ENCODE assay signal across 15 cellular contexts in the genomic region with DNA sequence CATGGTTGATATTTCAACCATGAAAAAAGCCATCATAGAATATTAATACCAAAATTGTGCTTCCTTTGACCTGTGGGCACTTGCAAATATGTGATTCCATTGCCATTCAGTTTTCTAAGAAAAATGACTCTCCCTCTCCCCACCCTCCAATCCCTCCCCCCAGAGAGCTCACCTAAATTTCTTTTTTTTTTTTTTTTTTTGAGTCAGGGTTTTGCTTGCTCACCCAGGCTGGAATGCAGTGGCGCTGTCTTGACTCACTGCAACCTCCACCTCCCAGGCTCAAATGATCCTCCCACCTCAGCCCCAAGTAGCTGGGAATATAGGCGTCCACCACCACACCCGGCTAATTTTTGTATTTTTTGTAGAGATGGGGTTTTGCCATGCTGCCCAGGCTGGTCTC. TPM values are rescaled to one million over a fixed set of nuclear protein-coding genes. Genes with fewer than 3 reads are reported as not detected.
DNase-seq lines count a peak whose midpoint lies in the region; ATAC-seq and FAIRE-seq lines count a peak whose summit lies in the region.
"Had no signal": no experiment of that assay in that cellular context is flagged by ENCODE, and none has a peak within 500 bp of the region (broad histone marks: within the 10 kb centered on the region; RNA-seq: fewer than 3 reads in every experiment).

No MANE protein-coding gene starts in this region.

- H3K9ac ChIP-seq in GM23248 = no peak overlapping the region
- H3K9ac ChIP-seq: parathyroid adenoma had no signal

- H3F3A ChIP-seq in GM23248 (ENCODE audit: insufficient read depth) = peaks cover 15% of the 10 kb centered on the region; the same call in 1 of the 2 replicates

- H3K4me1 ChIP-seq in GM23248 (ENCODE audit: insufficient read depth) = peaks cover 32% of the 10 kb centered on the region
- peaks cover 27% of the 10 kb centered on the region for H3K4me1 ChIP-seq in effector memory CD4-positive, alpha-beta T cell (ENCODE audit: control insufficient read depth, insufficient read depth, low read length, poor library complexity, severe bottlenecking)
- H3K4me1 ChIP-seq: parathyroid adenoma had no signal

- H3K4me2 ChIP-seq in GM23248 (ENCODE audit: unreplicated experiment) = no peak overlapping the region

- WGBS in GM23248 (ENCODE audit: low coverage in 1 of 2, low lambda C conversion rate in 2 of 2, missing lambda C conversion rate in 2 of 2), 2 experiments = 21 to 23% methylated on average over 3 of the region's 3 CpGs

- H3K79me2 ChIP-seq in GM23248 (ENCODE audit: insufficient read depth) = peaks cover 30% of the 10 kb centered on the region
- H3K79me2 ChIP-seq: parathyroid adenoma had no signal

- H4K20me1 ChIP-seq in GM23248 (ENCODE audit: insufficient read depth) = no peaks in the 10 kb centered on the region

- H3K27me3 ChIP-seq in GM23248 (replicated peaks; ENCODE audit: insufficient read depth) = no peaks in the 10 kb centered on the region
- no peaks in the 10 kb centered on the region for H3K27me3 ChIP-seq in effector memory CD4-positive, alpha-beta T cell (replicated peaks; ENCODE audit: control insufficient read depth, insufficient read depth, low read length, poor library complexity, severe bottlenecking)
- H3K27me3 ChIP-seq: SJCRH30 had no signal

- ATAC-seq in HG02852 (IDR thresholded peaks at IDR 0.05; ENCODE audit: unreplicated experiment) = no peak
- no peak for ATAC-seq in GM21360 (IDR thresholded peaks at IDR 0.05; ENCODE audit: unreplicated experiment)
- ATAC-seq: stimulated activated naive CD8-positive, alpha-beta T cell treated with anti-CD3 and anti-CD28 coated beads, Interleukin-15, amount 100 ng/mL, for 72 hours had no signal

- in situ Hi-C loops in GM23248 (cut with MboI) = no loop called here

- no peak overlapping the region for H3K4me3 ChIP-seq in GM23248
- no peak overlapping the region for H3K4me3 ChIP-seq in effector memory CD4-positive, alpha-beta T cell (ENCODE audit: insufficient read depth, low read depth, low read length, poor library complexity, severe bottlenecking)
- H3K4me3 ChIP-seq in skeletal muscle cell (ENCODE audit: low read depth, low read length) = no peak overlapping the region
- H3K4me3 ChIP-seq: SJCRH30 had no signal

- H3K27ac ChIP-seq in GM23248 = peak overlapping the region; percentile 57
- peak overlapping the region; percentile 62 for H3K27ac ChIP-seq in effector memory CD4-positive, alpha-beta T cell (ENCODE audit: insufficient read depth, low read length, poor library complexity, severe bottlenecking)
- H3K27ac ChIP-seq: parathyroid adenoma, SJCRH30 had no signal

- no peaks in the 10 kb centered on the region for H3K9me2 ChIP-seq in GM23248 (ENCODE audit: insufficient read depth)

- no peak for FAIRE-seq in RCC 7860 (lab: Jason Lieb, UNC)

- DNase-seq in GM23248 (peak; percentile 74), RCC 7860 (ENCODE audit: low spot score) (peak; percentile 3), skeletal muscle cell (ENCODE audit: low read depth) (peak; percentile 30), HuH-7.5 (ENCODE audit: low spot score) (no peak)
- DNase-seq in effector memory CD4-positive, alpha-beta T cell = no peak
- DNase-seq: activated CD4-positive, alpha-beta T cell treated with anti-CD3 and anti-CD28 coated beads, Interleukin-2, amount 10 ng/mL, durations not matched to agents 7 days and 5 days; activated naive CD4-positive, alpha-beta T cell treated with Interleukin-2 at 50 U/mL for 16 hours; NCI-H1048; NCI-H526; SJCRH30; stimulated activated CD4-positive, alpha-beta T cell treated with anti-CD3 and anti-CD28 coated beads, Interleukin-2, amount 100 ng/mL, for 48 hours; stimulated activated naive CD8-positive, alpha-beta T cell treated with anti-CD3 and anti-CD28 coated beads, Interleukin-15, amount 100 ng/mL, for 72 hours had no signal

- no peaks in the 10 kb centered on the region for H3K36me3 ChIP-seq in GM23248 (ENCODE audit: low read depth)
- H3K36me3 ChIP-seq in effector memory CD4-positive, alpha-beta T cell (ENCODE audit: control insufficient read depth, insufficient read depth, low read length) = no peaks in the 10 kb centered on the region
- H3K36me3 ChIP-seq: SJCRH30 had no signal

- no peaks in the 10 kb centered on the region for H3K9me3 ChIP-seq in GM23248 (ENCODE audit: low read depth)
- no peaks in the 10 kb centered on the region for H3K9me3 ChIP-seq in effector memory CD4-positive, alpha-beta T cell (ENCODE audit: control insufficient read depth, low read length)
- H3K9me3 ChIP-seq: SJCRH30 had no signal

- no peak overlapping the region for H2AFZ ChIP-seq in GM23248
- H2AFZ ChIP-seq: parathyroid adenoma had no signal

RNA-seq across cellular contexts. Expression of gene SNX25, which starts 47.0 kb away (rescaled TPM):
- total RNA-seq in GM23248 (2014; rRNA removed; shearing (Covaris generic)) = 23.6 and 50.0 TPM in 2 replicates
- polyA plus RNA-seq in GM23248 (2016; fragmentation: Nextera tagmentation; extraction: Ambion mirVana) = 7.1 and 8.2 TPM in 2 replicates

RNA-seq across cellular contexts. Expression of gene CFAP97, which starts 52.6 kb away (rescaled TPM):
- 44.0 and 46.3 TPM in 2 replicates for total RNA-seq in GM23248 (2014; rRNA removed; shearing (Covaris generic))
- polyA plus RNA-seq in GM23248 (2016; fragmentation: Nextera tagmentation; extraction: Ambion mirVana) = 49.2 and 50.8 TPM in 2 replicates

Comparison
In these comparisons a context has a peak if more than half of its experiments do, and no peak if none do; other contexts are left out.
1. DNase-seq: peak in GM23248 (single experiment), RCC 7860 (single experiment) and skeletal muscle cell (single experiment); none in effector memory CD4-positive, alpha-beta T cell (0 of 3) and HuH-7.5 (single experiment).